In the genomic region with DNA sequence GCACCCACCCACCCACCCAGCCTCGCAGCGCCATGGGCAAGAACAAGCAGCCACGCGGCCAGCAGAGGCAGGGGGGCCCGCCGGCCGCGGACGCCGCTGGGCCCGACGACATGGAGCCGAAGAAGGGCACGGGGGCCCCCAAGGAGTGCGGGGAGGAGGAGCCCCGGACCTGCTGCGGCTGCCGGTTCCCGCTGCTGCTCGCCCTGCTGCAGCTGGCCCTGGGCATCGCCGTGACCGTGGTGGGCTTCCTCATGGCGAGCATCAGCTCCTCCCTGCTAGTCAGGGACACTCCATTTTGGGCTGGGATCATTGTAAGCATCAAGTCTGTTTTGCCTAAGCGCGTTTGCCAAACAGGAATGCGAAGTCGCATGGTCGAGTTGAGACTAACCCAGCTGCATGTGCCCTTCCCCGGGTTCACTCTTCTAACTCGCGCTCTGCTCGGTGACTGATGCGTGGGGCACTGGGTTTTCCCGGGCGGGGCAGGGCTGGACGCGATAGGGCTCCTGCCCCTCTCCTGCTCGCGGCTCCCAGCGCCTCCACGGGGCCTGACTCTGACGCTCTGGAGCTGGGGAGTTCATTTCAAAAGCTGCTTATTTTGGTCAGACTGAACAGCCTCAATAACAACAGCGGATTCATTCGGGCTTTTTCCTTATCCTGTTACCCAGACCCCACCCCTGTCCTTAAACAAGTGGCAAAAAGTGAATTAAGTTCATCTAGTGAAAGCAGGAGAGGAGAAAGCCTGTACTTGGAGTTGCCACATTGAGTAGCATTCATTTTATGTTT, we compare ENCODE assay signal across 9 cellular contexts. TPM values are rescaled to one million over a fixed set of nuclear protein-coding genes. Genes with fewer than 3 reads are reported as not detected.
A peak's percentile ranks its signal among the peaks of the same experiment; 100 is the strongest.
DNase-seq lines count a peak whose midpoint lies in the region; ATAC-seq, FAIRE-seq and TF ChIP-seq lines count a peak whose summit lies in the region.
"Had no signal": no experiment of that assay in that cellular context is flagged by ENCODE, and none has a peak within 500 bp of the region (broad histone marks: within the 10 kb centered on the region; RNA-seq: fewer than 3 reads in every experiment).

No MANE protein-coding gene starts in this region.

- SMC1A ChIA-PET in GM12878 (lab: Charles Lee; ENCODE audit: uncharacterized antibody, unreplicated experiment): interaction anchor here (0.7 to 2.5 kb wide), 10 partner anchors 18 to 211 kb away, joined by 3 to 12 read pairs (median 4); no protein-coding TSS in a partner anchor

- H3K4me3 ChIP-seq in AG04449 (ENCODE audit: low read depth, low read length) (peak overlapping the region; percentile 66), GM12878 (peak overlapping the region; percentile 52; the same call in 1 of the 2 replicates), iPS-11a (ENCODE audit: low read depth, low read length) (peak overlapping the region; percentile 66), psoas muscle (peak overlapping the region; percentile 82)

- no peak for TF ChIP-seq POLR2A in GM12878 (IDR thresholded peaks at IDR 0.05; ENCODE audit: low read depth, low read length)
- TF ChIP-seq POLR2A in GM18505 (IDR thresholded peaks at IDR 0.05; ENCODE audit: borderline replicate concordance, extremely low read depth, insufficient read depth, insufficient read length): no peak

- TF ChIP-seq RAD21 in GM12878 (IDR thresholded peaks at IDR 0.05; ENCODE audit: insufficient read depth, low read depth, low read length): no peak

- no peaks in the 10 kb centered on the region for H3K79me2 ChIP-seq in GM12878 (ENCODE audit: control insufficient read depth, insufficient read depth, low read length)

- no peaks in the 10 kb centered on the region for H4K20me1 ChIP-seq in GM12878 (ENCODE audit: control insufficient read depth, insufficient read depth)

- intact Hi-C loops in GM12878 (cut with micrococcal nuclease; ENCODE audit: unreplicated experiment) (no loop called here), psoas muscle (cut with DNase I) (loop anchor here (2.0 to 5.0 kb wide), 2 partner anchors 69 kb away; partner anchors contain the start of gene BHLHE41 (in 1 of the 2))

- no peak for FAIRE-seq in GM12878 (lab: Jason Lieb, UNC)

- ATAC-seq in GM18867 (IDR thresholded peaks at IDR 0.05; ENCODE audit: unreplicated experiment): peak; percentile 77
- ATAC-seq in GM12878: peak; percentile 80
- peak; percentile 82 to 88 (median 85) for ATAC-seq in psoas muscle
- ATAC-seq in GM18505 (IDR thresholded peaks at IDR 0.05; ENCODE audit: unreplicated experiment): no peak
- no peak for ATAC-seq in GM18870 (IDR thresholded peaks at IDR 0.05; ENCODE audit: unreplicated experiment)
- ATAC-seq: HCT116 had no signal

- in situ Hi-C loops in GM12878 (cut with MboI): no loop called here

- H3K4me1 ChIP-seq in GM12878 (ENCODE audit: control insufficient read depth, insufficient read depth, low read length): no peaks in the 10 kb centered on the region
- peaks cover 28% of the 10 kb centered on the region for H3K4me1 ChIP-seq in psoas muscle

- H3K9ac ChIP-seq in GM12878 (ENCODE audit: control insufficient read depth, insufficient read depth, low read length): no peak overlapping the region

- peak overlapping the region; percentile 59 for H2AFZ ChIP-seq in GM12878 (ENCODE audit: control insufficient read depth, low read depth, low read length)

- RAD21 ChIA-PET in GM12878 (lab: Charles Lee; ENCODE audit: unreplicated experiment): interaction anchor here (0.7 to 2.4 kb wide), 5 partner anchors 73 to 122 kb away, joined by 3 to 6 read pairs (median 5); no protein-coding TSS in a partner anchor

- no peak for TF ChIP-seq EP300 in GM12878 (IDR thresholded peaks at IDR 0.05; ENCODE audit: borderline replicate concordance in 1 of 2, control insufficient read depth in 1 of 2, low read depth in 2 of 2, low read length in 2 of 2)

- TF ChIP-seq CTCF in AG04449 (IDR thresholded peaks at IDR 0.05; ENCODE audit: insufficient read depth, low read length, missing control alignments): no peak
- TF ChIP-seq CTCF in GM12878 (IDR thresholded peaks at IDR 0.05 in 2 of 3, conservative IDR thresholded peaks at IDR 0.05 in 1 of 3; ENCODE audit: control insufficient read depth in 2 of 3, extremely low read depth in 1 of 3, insufficient read depth in 1 of 3, low read depth in 3 of 3, low read length in 3 of 3): no peak
- TF ChIP-seq CTCF in psoas muscle (IDR thresholded peaks at IDR 0.05): no peak

- CTCF ChIA-PET in AG04449 (lab: Yijun Ruan, JAX) (interaction anchor here (0.9 to 3.7 kb wide), 4 partner anchors 42 to 98 kb away, joined by 3 to 8 read pairs (median 4); no protein-coding TSS in a partner anchor), GM12878 (lab: Yijun Ruan, JAX) (interaction anchor here (0.9 to 1.8 kb wide), 4 partner anchors 17 to 77 kb away, joined by 3 to 4 read pairs (median 3); no protein-coding TSS in a partner anchor)

- no TSS peak for BruUV-seq in GM12878 (replicated peaks; lab: Mats Ljungman, UMichigan)

- DNase-seq in AG04449 (ENCODE audit: low read depth, low spot score) (no peak), M059J (ENCODE audit: low read depth) (peak; percentile 58), GM12878 (ENCODE audit: low read depth, low spot score) (no peak), psoas muscle (peak; percentile 59 to 78)

- H3K36me3 ChIP-seq in GM12878 (ENCODE audit: control insufficient read depth in 2 of 2, insufficient read depth in 2 of 2, low read length in 1 of 2) (no peaks in the 10 kb centered on the region), psoas muscle (ENCODE audit: insufficient read depth in 1 of 2, low read depth in 1 of 2) (no peaks in the 10 kb centered on the region)

- H3K27ac ChIP-seq in GM12878 (ENCODE audit: control insufficient read depth, insufficient read depth) (no peak overlapping the region), psoas muscle (peak overlapping the region; percentile 89)

- H3K9me3 ChIP-seq in GM12878 (replicated peaks; ENCODE audit: control insufficient read depth, insufficient read depth, low read length) (no peaks in the 10 kb centered on the region), psoas muscle (no peaks in the 10 kb centered on the region)

- WGBS in GM12878 (ENCODE audit: insufficient coverage, insufficient replicate concordance, low lambda C conversion rate, missing lambda C conversion rate): 2% methylated on average over 31 of the region's 45 CpGs
- 0% methylated on average over 35 to 45 of the region's 45 CpGs for WGBS in psoas muscle, 3 donors

- peaks cover 4 to 6% of the 10 kb centered on the region in 2 experiments; a peak in 3 of 4 replicates for H3K27me3 ChIP-seq in GM12878 (replicated peaks in 1 of 2; ENCODE audit: control insufficient read depth in 2 of 2, insufficient read depth in 2 of 2, low read length in 1 of 2)
- no peaks in the 10 kb centered on the region for H3K27me3 ChIP-seq in psoas muscle (ENCODE audit: insufficient read depth in 3 of 3, low read length in 2 of 3)

- POLR2A ChIA-PET in AG04449 (lab: Yijun Ruan, JAX): interaction anchor here (1.3 kb wide), 1 partner anchor 42 kb away, joined by 4 read pairs; no protein-coding TSS in a partner anchor
- POLR2A ChIA-PET in GM12878 (lab: Charles Lee): interaction anchor here (0.9 kb wide), 1 partner anchor 18 kb away, joined by 3 read pairs; no protein-coding TSS in a partner anchor

- H3K4me2 ChIP-seq in GM12878 (ENCODE audit: control insufficient read depth, insufficient read depth): peak overlapping the region; percentile 90

TF ChIP-seq in GM12878, 131 proteins besides CTCF, POLR2A, EP300 and RAD21:
- TF ChIP-seq HDGF (IDR thresholded peaks at IDR 0.05) (no peak), NBN (IDR thresholded peaks at IDR 0.05) (no peak), KLF5 (IDR thresholded peaks at IDR 0.05; ENCODE audit: partially characterized antibody) (no peak), SREBF2 (IDR thresholded peaks at IDR 0.05; ENCODE audit: low read length) (no peak), SMAD5 (IDR thresholded peaks at IDR 0.05; ENCODE audit: low read depth) (no peak), EZH2 (IDR thresholded peaks at IDR 0.05; ENCODE audit: borderline replicate concordance, control insufficient read depth, low read depth, low read length) (0 out of 2 replicates have a peak, but pooled peaks have one; percentile 27), IKZF1 (conservative IDR thresholded peaks at IDR 0.05) (0 out of 2 replicates have a peak, but pooled peaks have one; percentile 6), HDAC6 (IDR thresholded peaks at IDR 0.05; ENCODE audit: unreplicated experiment) (peak; percentile 6), ATF7 (IDR thresholded peaks at IDR 0.05; ENCODE audit: low read depth) (no peak)

RNA-seq across cellular contexts. Expression of gene SSPN, which starts 0.5 kb away (rescaled TPM):
- 2.5 and 4.1 TPM in 2 replicates for total RNA-seq in M059J (2014; rRNA removed; shearing (Covaris generic))
- total RNA-seq in GM12878 (2013; cell fraction: nucleolus; rRNA removed): not detected in 2 replicates
- total RNA-seq in GM12878 (2014; rRNA removed) (0.05 TPM in 1 of 2 replicates, not detected in the other), GM12878 (2014; rRNA removed; fragmentation: Illumina TruSeq; extraction: Trizol) (0.04 TPM in 1 of 2 replicates, not detected in the other), GM12878 (2021) (0.05 TPM in 1 of 2 replicates, not detected in the other), psoas muscle (10 to 100 TPM; 45.4 to 88.7 (median 73.5) TPM)
- polyA plus RNA-seq in GM12878 (2011; ENCODE audit: low read depth): 0.18 TPM
- polyA plus RNA-seq in GM12878 (2011; rRNA removed) (0.27 and 0.41 TPM in 2 replicates), GM12878 (2014; fragmentation: Illumina TruSeq; extraction: Trizol) (0.04 TPM in 1 of 2 replicates, not detected in the other), GM12878 (2014; fragmentation: Nextera tagmentation; extraction: Ambion mirVana) (under 1 TPM in 1 of 2 experiments, not detected in 1; 0.35 TPM), GM12878 (2014; rRNA removed) (not detected in 2 replicates), GM12878 (2016; fragmentation: Nextera tagmentation; extraction: Ambion mirVana) (under 1 TPM in 1 of 2 experiments, not detected in 1; 0.28 TPM), psoas muscle (10 to 100 TPM in 2 of 3 donors, 1 to 10 TPM in 1; 8.3 to 24.4 (median 15.2) TPM)
- 0.23 and 0.34 TPM in 2 replicates for polyA plus RNA-seq in GM12878 (2011; cell fraction: cytosol; rRNA removed)
- polyA plus RNA-seq in GM12878 (2011; cell fraction: nucleus; rRNA removed): 0.03 and 0.04 TPM in 2 replicates
- polyA plus RNA-seq in GM12878 (2012): 0.13 and 0.39 TPM in 2 replicates
- polyA minus RNA-seq in GM12878 (2011; rRNA and poly(A)+ RNA removed): 0.72 TPM in 1 of 2 replicates, not detected in the other
- not detected in 2 replicates for polyA minus RNA-seq in GM12878 (2011; cell fraction: cytosol; rRNA and poly(A)+ RNA removed)
- 0.24 TPM in 1 of 2 replicates, not detected in the other for polyA minus RNA-seq in GM12878 (2011; cell fraction: nucleus; rRNA and poly(A)+ RNA removed)

Comparison
In these comparisons a context has a peak if more than half of its experiments do, and no peak if none do; other contexts are left out.
1. DNase-seq: peak in M059J (single experiment) and psoas muscle (2 of 2); none in AG04449 (single experiment) and GM12878 (single experiment).
2. ATAC-seq: peak in GM18867 (single experiment), GM12878 (single experiment) and psoas muscle (4 of 4); none in GM18505 (single experiment) and GM18870 (single experiment).
3. Peak in every context shown above with its lines, with median percentiles within 50 percentile points of each other: H3K4me3 ChIP-seq.